ENCODE assay signal across 18 cellular contexts in genomic region chr19:6743071-6743470, GRCh38. TPM values are rescaled to one million over a fixed set of nuclear protein-coding genes. Genes with fewer than 3 reads are reported as not detected.
DNase-seq lines count a peak whose midpoint lies in the region; ATAC-seq, FAIRE-seq and TF ChIP-seq lines count a peak whose summit lies in the region.
"Had no signal": no experiment of that assay in that cellular context is flagged by ENCODE, and none has a peak within 500 bp of the region (broad histone marks: within the 10 kb centered on the region; RNA-seq: fewer than 3 reads in every experiment).

No MANE protein-coding gene starts in this region.

- peaks cover 69% of the 10 kb centered on the region for H3K79me2 ChIP-seq in HCT116 (ENCODE audit: insufficient read depth, low read length)

- TF ChIP-seq POLR2A in HCT116 (IDR thresholded peaks at IDR 0.05; ENCODE audit: borderline replicate concordance, extremely low read depth, insufficient read depth, insufficient read length), result no peak

- no peak overlapping the region for H3K4me3 ChIP-seq in HCT116 (replicated peaks in 1 of 2; ENCODE audit: low read depth in 1 of 2, low read length in 2 of 2)
- H3K4me3 ChIP-seq in adipocyte (ENCODE audit: low read length), result peak overlapping the region; percentile 87
- H3K4me3 ChIP-seq in kidney (ENCODE audit: low read length in 2 of 2), result no peak overlapping the region
- H3K4me3 ChIP-seq in stomach smooth muscle (ENCODE audit: low read length in 2 of 2), result peak overlapping the region; percentile 15 to 32
- H3K4me3 ChIP-seq in colonic mucosa, result no peak overlapping the region
- H3K4me3 ChIP-seq: BLaER1 treated with 17β-estradiol and CSF1 and Interleukin-3, amounts not matched to agents 10 nM and 100 nM had no signal

- H3K27me3 ChIP-seq in HCT116 (ENCODE audit: insufficient read depth, low read length) (no peaks in the 10 kb centered on the region), adipocyte (replicated peaks; ENCODE audit: control insufficient read depth, insufficient read depth, low read length) (no peaks in the 10 kb centered on the region), stomach smooth muscle (ENCODE audit: control insufficient read depth in 1 of 2, insufficient read depth in 2 of 2, low read length in 2 of 2) (no peaks in the 10 kb centered on the region), colonic mucosa (no peaks in the 10 kb centered on the region)
- H3K27me3 ChIP-seq: BLaER1 treated with 17β-estradiol and CSF1 and Interleukin-3, amounts not matched to agents 10 nM and 100 nM had no signal

- POLR2A ChIA-PET in HCT116 (lab: Charles Lee), result no interaction called here

- ATAC-seq in HCT116 (no peak), HG02981 (IDR thresholded peaks at IDR 0.05; ENCODE audit: unreplicated experiment) (no peak)
- ATAC-seq: activated T-cell treated with anti-CD3 and anti-CD28 coated beads, Interleukin-2, amount 50 U/mL, for 4 hours; esophagus mucosa; left colon had no signal

- no peaks in the 10 kb centered on the region for H3K9me2 ChIP-seq in HCT116 (ENCODE audit: insufficient read depth)

- CTCF ChIA-PET in HCT116 (lab: Charles Lee), result no interaction called here

- H3K9ac ChIP-seq in HCT116 (ENCODE audit: low read length), result peak overlapping the region; percentile 32; the same call in 1 of the 2 replicates
- peak overlapping the region; percentile 95 for H3K9ac ChIP-seq in adipocyte (ENCODE audit: low read length)
- H3K9ac ChIP-seq in kidney (ENCODE audit: low read length in 2 of 2), result no peak overlapping the region
- H3K9ac ChIP-seq in stomach smooth muscle (ENCODE audit: low read length in 2 of 2), result no peak overlapping the region
- no peak overlapping the region for H3K9ac ChIP-seq in colonic mucosa (ENCODE audit: low read depth in 2 of 2, low read length in 2 of 2)
- H3K9ac ChIP-seq: BLaER1 treated with 17β-estradiol and CSF1 and Interleukin-3, amounts not matched to agents 10 nM and 100 nM had no signal

- intact Hi-C loops in HCT116 (cut with micrococcal nuclease) (no loop called here), kidney (cut with DNase I) (no loop called here), colonic mucosa (cut with DNase I) (no loop called here)

- no peak overlapping the region for H2AFZ ChIP-seq in HCT116 (ENCODE audit: low read depth, low read length, poor library complexity, severe bottlenecking)

- no peak for FAIRE-seq in kidney (lab: Jason Lieb, UNC)

- H3K4me2 ChIP-seq in HCT116 (ENCODE audit: low read length), result peak overlapping the region; percentile 72
- H3K4me2 ChIP-seq: BLaER1 treated with 17β-estradiol and CSF1 and Interleukin-3, amounts not matched to agents 10 nM and 100 nM had no signal

- no peak for TF ChIP-seq RAD21 in HCT116 (IDR thresholded peaks at IDR 0.05; ENCODE audit: low read depth)

- no peak for TF ChIP-seq CTCF in HCT116 (IDR thresholded peaks at IDR 0.05 in 2 of 3, conservative IDR thresholded peaks at IDR 0.05 in 1 of 3; ENCODE audit: borderline replicate concordance in 1 of 3, insufficient read depth in 1 of 3, low read depth in 2 of 3, low read length in 2 of 3)
- TF ChIP-seq CTCF in kidney (IDR thresholded peaks at IDR 0.05; ENCODE audit: borderline replicate concordance, extremely low read depth, insufficient read depth), result no peak
- no peak for TF ChIP-seq CTCF in colonic mucosa (IDR thresholded peaks at IDR 0.05)

- H3K9me3 ChIP-seq in HCT116 (ENCODE audit: control insufficient read depth in 1 of 2, insufficient read depth in 1 of 2, low read depth in 1 of 2, low read length in 2 of 2), result no peaks in the 10 kb centered on the region
- H3K9me3 ChIP-seq in adipocyte (ENCODE audit: control insufficient read depth, low read length), result no peaks in the 10 kb centered on the region
- H3K9me3 ChIP-seq in kidney (ENCODE audit: control insufficient read depth in 1 of 2, low read length in 2 of 2), result no peaks in the 10 kb centered on the region
- H3K9me3 ChIP-seq in stomach smooth muscle (ENCODE audit: control insufficient read depth in 2 of 2, low read length in 2 of 2), result no peaks in the 10 kb centered on the region
- no peaks in the 10 kb centered on the region for H3K9me3 ChIP-seq in colonic mucosa
- H3K9me3 ChIP-seq: BLaER1 treated with 17β-estradiol and CSF1 and Interleukin-3, amounts not matched to agents 10 nM and 100 nM had no signal

- RAD21 ChIA-PET in HCT116 (lab: Charles Lee; ENCODE audit: low non-redundant PET in 1 of 2, low total read pairs in 2 of 2, uncharacterized antibody in 2 of 2, unreplicated experiment in 2 of 2), result no interaction called here

- peaks cover 23 to 30% of the 10 kb centered on the region in 2 experiments for H3K36me3 ChIP-seq in HCT116 (ENCODE audit: control insufficient read depth in 1 of 2, insufficient read depth in 2 of 2, low read length in 2 of 2)
- H3K36me3 ChIP-seq in adipocyte (ENCODE audit: control insufficient read depth, insufficient read depth, low read length, severe bottlenecking), result peaks cover 39% of the 10 kb centered on the region
- H3K36me3 ChIP-seq in kidney (ENCODE audit: control insufficient read depth in 1 of 2, insufficient read depth in 2 of 2, low read length in 2 of 2), result peaks cover 10 to 24% of the 10 kb centered on the region in 2 donors
- H3K36me3 ChIP-seq in stomach smooth muscle (ENCODE audit: control insufficient read depth in 2 of 2, insufficient read depth in 2 of 2, low read length in 2 of 2), result peaks cover 8 to 11% of the 10 kb centered on the region in 2 donors
- H3K36me3 ChIP-seq in colonic mucosa, result peaks cover 10% of the 10 kb centered on the region

- DNase-seq in HCT116 (ENCODE audit: low read depth, low spot score), result no peak
- no peak for DNase-seq in adipocyte (ENCODE audit: low read depth)
- peak; percentile 63 for DNase-seq in kidney
- no peak for DNase-seq in stimulated activated naive CD4-positive, alpha-beta T cell treated with Interleukin-2 at 50 U/mL for 16 hours (lab: John Stamatoyannopoulos, UW)
- DNase-seq in activated CD4-positive, alpha-beta T cell treated with anti-CD3 and anti-CD28 coated beads, Interleukin-2, amount 50 U/mL, for 48 hours, result no peak
- no peak for DNase-seq in colonic mucosa
- DNase-seq: activated CD4-positive, alpha-beta T cell treated with anti-CD3 and anti-CD28 coated beads for 48 hours; activated T-cell treated with anti-CD3 and anti-CD28 coated beads, Interleukin-2, amount 50 U/mL, for 4 hours; DND-41; KBM-7; left colon; NCI-H1105; NCI-H345; stimulated activated CD4-positive, alpha-beta T cell treated with anti-CD3 and anti-CD28 coated beads, Interleukin-2, amount 100 ng/mL, for 24 hours had no signal

- peak overlapping the region; percentile 98 for H3K27ac ChIP-seq in HCT116 (ENCODE audit: low read depth, low read length)
- H3K27ac ChIP-seq in kidney (ENCODE audit: low read depth in 2 of 2, low read length in 2 of 2), result no peak overlapping the region
- H3K27ac ChIP-seq in stomach smooth muscle (ENCODE audit: low read length), result no peak overlapping the region
- H3K27ac ChIP-seq in colonic mucosa, result no peak overlapping the region
- H3K27ac ChIP-seq: BLaER1 treated with 17β-estradiol and CSF1 and Interleukin-3, amounts not matched to agents 10 nM and 100 nM had no signal

- H3K4me1 ChIP-seq in HCT116 (ENCODE audit: control insufficient read depth in 1 of 2, insufficient read depth in 2 of 2, low read length in 2 of 2) (peaks cover 52 to 63% of the 10 kb centered on the region in 2 experiments), adipocyte (ENCODE audit: control insufficient read depth, insufficient read depth, low read length) (peaks cover 65% of the 10 kb centered on the region), kidney (ENCODE audit: control insufficient read depth in 1 of 2, insufficient read depth in 1 of 2, low read depth in 1 of 2, low read length in 2 of 2) (peaks cover 29 to 30% of the 10 kb centered on the region in 2 donors), stomach smooth muscle (ENCODE audit: control insufficient read depth, insufficient read depth, low read length) (peaks cover 59% of the 10 kb centered on the region), colonic mucosa (peaks cover 12% of the 10 kb centered on the region)

- H4K20me1 ChIP-seq in HCT116 (ENCODE audit: insufficient read depth), result no peaks in the 10 kb centered on the region

- no TSS peak for BruUV-seq in HCT116 (replicated peaks; lab: Mats Ljungman, UMichigan)

TF ChIP-seq in HCT116, 20 proteins besides CTCF, POLR2A, EP300 and RAD21:
- no peak for TF ChIP-seq CEBPB (IDR thresholded peaks at IDR 0.05; ENCODE audit: low read depth)
- TF ChIP-seq EZH2 (IDR thresholded peaks at IDR 0.05), result no peak

RNA-seq across cellular contexts. Expression of gene TRIP10, which starts 3.6 kb away (rescaled TPM):
- total RNA-seq in HCT116 (2021; ENCODE audit: unreplicated experiment) (111 TPM), kidney (92.9 TPM), colonic mucosa (10 to 100 TPM; 67.7 to 78.2 TPM)
- 109 and 120 TPM in 2 replicates for polyA plus RNA-seq in HCT116 (2012)
- 57.5 TPM for polyA plus RNA-seq in kidney (ENCODE audit: insufficient read depth, low read depth, low replicate concordance)

RNA-seq across cellular contexts. Expression of gene GPR108, which starts 5.7 kb away (rescaled TPM):
- total RNA-seq in HCT116 (2021; ENCODE audit: unreplicated experiment) (75.0 TPM), kidney (113 TPM), colonic mucosa (100 to 1,000 TPM in 1 of 2 donors, 10 to 100 TPM in 1; 92.0 to 109 TPM)
- polyA plus RNA-seq in HCT116 (2012), result 89.6 and 104 TPM in 2 replicates
- 144 TPM for polyA plus RNA-seq in kidney (ENCODE audit: insufficient read depth, low read depth, low replicate concordance)

RNA-seq across cellular contexts. Expression of gene C3, which starts 22.6 kb away (rescaled TPM):
- total RNA-seq in HCT116 (2021; ENCODE audit: unreplicated experiment) (7.0 TPM), kidney (3,831 TPM), colonic mucosa (10 to 100 TPM; 28.2 to 83.9 TPM)
- 1.6 and 2.1 TPM in 2 replicates for polyA plus RNA-seq in HCT116 (2012)
- 452 TPM for polyA plus RNA-seq in kidney (ENCODE audit: insufficient read depth, low read depth, low replicate concordance)

RNA-seq across cellular contexts. Expression of gene SH2D3A, which starts 24.2 kb away (rescaled TPM):
- total RNA-seq in HCT116 (2021; ENCODE audit: unreplicated experiment) (75.7 TPM), kidney (35.4 TPM), colonic mucosa (10 to 100 TPM; 34.2 to 44.3 TPM)
- 57.7 and 67.0 TPM in 2 replicates for polyA plus RNA-seq in HCT116 (2012)
- 12.5 TPM for polyA plus RNA-seq in kidney (ENCODE audit: insufficient read depth, low read depth, low replicate concordance)

RNA-seq across cellular contexts. Expression of gene VAV1, which starts 29.4 kb away (rescaled TPM):
- total RNA-seq in HCT116 (2021; ENCODE audit: unreplicated experiment), result 20.6 TPM
- polyA plus RNA-seq in HCT116 (2012), result 37.2 and 37.3 TPM in 2 replicates
- 15.5 TPM for total RNA-seq in kidney
- polyA plus RNA-seq in kidney (ENCODE audit: insufficient read depth, low read depth, low replicate concordance), result 0.90 TPM
- 1 to 10 TPM; 5.7 to 6.0 TPM for total RNA-seq in colonic mucosa

Comparison
In these comparisons a context has a peak if more than half of its experiments do, and no peak if none do; other contexts are left out.
1. H3K4me3 ChIP-seq: peak in adipocyte (single experiment) and stomach smooth muscle (2 of 2); none in HCT116 (0 of 2), kidney (0 of 2) and colonic mucosa (single experiment).
2. H3K9ac ChIP-seq: peak in HCT116 (single experiment) and adipocyte (single experiment); none in kidney (0 of 2), stomach smooth muscle (0 of 2) and colonic mucosa (0 of 2).
3. RNA of gene C3, which starts 22.6 kb away (total RNA-seq): 3,831 TPM in kidney (single experiment); 28.2 to 83.9 TPM in colonic mucosa and 7.0 TPM in HCT116 (single experiment); every median in the first group is over 10 times any median in the second.